30 cellular contexts compared by ENCODE assay signal in the genomic region with DNA sequence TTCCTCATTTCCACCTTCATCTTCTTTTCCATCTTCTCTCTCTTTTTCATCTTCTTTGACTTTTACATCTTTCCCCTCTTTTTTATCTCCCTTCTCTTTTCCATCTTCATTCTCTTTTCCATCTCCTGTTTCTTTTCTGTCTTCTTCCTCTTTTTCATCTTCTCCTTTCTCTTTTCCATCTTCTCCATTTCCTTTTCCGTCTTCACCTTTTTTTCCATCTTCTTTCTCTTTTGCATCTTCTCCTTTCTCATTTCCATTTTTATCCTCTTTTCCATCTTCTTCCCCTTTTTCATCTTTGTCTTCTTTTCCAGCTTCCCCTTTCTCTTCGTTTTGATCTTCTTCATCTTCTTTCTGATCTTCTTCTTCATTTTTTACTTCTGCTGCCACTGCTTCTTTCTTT.
"Had no signal": no experiment of that assay in that cellular context is flagged by ENCODE, and none has a peak within 500 bp of the region (broad histone marks: within the 10 kb centered on the region; RNA-seq: fewer than 3 reads in every experiment).

No MANE protein-coding gene starts in this region.

- H3K4me3 ChIP-seq: lower lobe of right lung, pancreas, prostate gland, skin epidermis, tibial nerve, uterus had no signal

- H3K27me3 ChIP-seq: tibial nerve had no signal

- H3K27me3 Mint-ChIP-seq: naive thymus-derived CD8-positive, alpha-beta T cell; stimulated activated naive B cell treated with anti-CD40 and anti-IgM and Interleukin-4, amounts not matched to agents 10 μg/mL and 1 μg/mL and 100 μg/mL, for 72 hours; stimulated activated naive CD8-positive, alpha-beta T cell treated with anti-CD3 and anti-CD28 coated beads, Interleukin-15, amount 100 ng/mL, for 72 hours; type B pancreatic cell had no signal

- H3K27ac ChIP-seq: lower lobe of right lung, pancreas, prostate gland, skin epidermis, tibial nerve, uterus had no signal

- H3K4me1 ChIP-seq: lower lobe of right lung, pancreas, prostate gland, uterus had no signal

- ATAC-seq: left cardiac atrium; left lobe of liver; left ventricle myocardium superior; lower lobe of right lung; naive thymus-derived CD8-positive, alpha-beta T cell; pancreas; right cardiac atrium; sciatic nerve; stimulated activated naive B cell treated with anti-CD40 and anti-IgM and Interleukin-4, amounts not matched to agents 10 μg/mL and 1 μg/mL and 100 μg/mL, for 72 hours; stimulated activated naive CD8-positive, alpha-beta T cell treated with anti-CD3 and anti-CD28 coated beads, Interleukin-15, amount 100 ng/mL, for 72 hours had no signal

- H3K4me3 Mint-ChIP-seq: naive thymus-derived CD8-positive, alpha-beta T cell; nephron; neural crest cell; stimulated activated naive B cell treated with anti-CD40 and anti-IgM and Interleukin-4, amounts not matched to agents 10 μg/mL and 1 μg/mL and 100 μg/mL, for 72 hours; stimulated activated naive CD8-positive, alpha-beta T cell treated with anti-CD3 and anti-CD28 coated beads, Interleukin-15, amount 100 ng/mL, for 72 hours; type B pancreatic cell had no signal

- DNase-seq: hypothalamus; islet precursor cell; kidney glomerular epithelial cell; left cardiac atrium; left ventricle myocardium superior; lower lobe of right lung; mammary epithelial cell; mesenchymal stem cell; naive thymus-derived CD8-positive, alpha-beta T cell; nucleus accumbens; pancreas; posterior cingulate gyrus; retina; right cardiac atrium; stimulated activated CD4-positive, alpha-beta T cell treated with anti-CD3 and anti-CD28 coated beads, Interleukin-12 subunit alpha, Interleukin-12 subunit beta, amount 100 ng/mL, for 4 hours; stimulated activated CD4-positive, alpha-beta T cell treated with anti-CD3 and anti-CD28 coated beads, Interleukin-15, amount 100 ng/mL, for 24 hours; stimulated activated CD4-positive, alpha-beta T cell treated with anti-CD3 and anti-CD28 coated beads, Interleukin-2, amount 100 ng/mL, for 24 hours; stimulated activated CD4-positive, alpha-beta T cell treated with anti-CD3 and anti-CD28 coated beads, Interleukin-4, amount 100 ng/mL, for 1 hour; stimulated activated naive B cell treated with anti-CD40 and anti-IgM and Interleukin-4, amounts not matched to agents 10 μg/mL and 1 μg/mL and 100 μg/mL, for 72 hours; stimulated activated naive CD8-positive, alpha-beta T cell treated with anti-CD3 and anti-CD28 coated beads, Interleukin-15, amount 100 ng/mL, for 72 hours; substantia nigra; uterus had no signal

- H3K27ac Mint-ChIP-seq: naive thymus-derived CD8-positive, alpha-beta T cell; nephron; stimulated activated naive B cell treated with anti-CD40 and anti-IgM and Interleukin-4, amounts not matched to agents 10 μg/mL and 1 μg/mL and 100 μg/mL, for 72 hours; type B pancreatic cell had no signal

- H3K9me3 ChIP-seq: lower lobe of right lung, pancreas, prostate gland, tibial nerve, uterus had no signal

- H3K36me3 ChIP-seq: lower lobe of right lung, pancreas, prostate gland, tibial nerve, uterus had no signal

- H3K36me3 Mint-ChIP-seq: stimulated activated naive B cell treated with anti-CD40 and anti-IgM and Interleukin-4, amounts not matched to agents 10 μg/mL and 1 μg/mL and 100 μg/mL, for 72 hours; type B pancreatic cell had no signal

- H3K9me3 Mint-ChIP-seq: naive thymus-derived CD8-positive, alpha-beta T cell; nephron; neural crest cell; stimulated activated naive B cell treated with anti-CD40 and anti-IgM and Interleukin-4, amounts not matched to agents 10 μg/mL and 1 μg/mL and 100 μg/mL, for 72 hours; stimulated activated naive CD8-positive, alpha-beta T cell treated with anti-CD3 and anti-CD28 coated beads, Interleukin-15, amount 100 ng/mL, for 72 hours; type B pancreatic cell had no signal
